32 cellular contexts compared by ENCODE assay signal in the genomic region with DNA sequence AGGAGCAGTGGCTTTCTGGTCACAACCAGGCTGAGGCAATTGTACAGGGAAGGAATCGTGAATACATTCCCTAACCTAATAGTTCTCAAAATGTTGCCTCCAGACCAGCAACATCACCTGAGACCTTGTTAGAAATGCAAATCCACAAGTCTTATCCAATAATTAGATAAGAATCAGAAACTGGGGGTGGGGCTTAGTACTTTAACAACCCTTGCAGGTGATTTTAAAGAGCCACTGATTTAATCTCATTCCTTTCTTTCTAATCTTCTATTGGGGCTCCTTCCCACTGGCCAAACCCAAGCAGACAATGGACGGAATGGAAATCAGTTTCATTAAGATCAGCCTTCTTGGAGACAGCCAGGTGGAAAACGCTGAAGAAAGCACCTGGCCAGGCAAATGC.
"Had no signal": no experiment of that assay in that cellular context is flagged by ENCODE, and none has a peak within 500 bp of the region (broad histone marks: within the 10 kb centered on the region; RNA-seq: fewer than 3 reads in every experiment).

No MANE protein-coding gene starts in this region.

- H3K4me3 Mint-ChIP-seq: activated B cell treated with CpG ODN at 0.5 μM for 24 hours; activated CD8-positive, alpha-beta memory T cell treated with anti-CD3 and anti-CD28 coated beads, Interleukin-2, amount 10 ng/mL, durations not matched to agents 7 days and 5 days; activated CD8-positive, alpha-beta T cell treated with anti-CD3 and anti-CD28 coated beads, Interleukin-2, amount 10 ng/mL, durations not matched to agents 7 days and 5 days; activated naive CD4-positive, alpha-beta T cell treated with anti-CD3 and anti-CD28 coated beads for 36 hours; activated naive CD4-positive, alpha-beta T cell treated with anti-CD3 and anti-CD28 coated beads, Interleukin-2, amount 50 U/mL, for 24 hours; activated naive CD8-positive, alpha-beta T cell treated with anti-CD3 and anti-CD28 coated beads, Interleukin-2, amount 10 ng/mL, durations not matched to agents 7 days and 5 days; activated T-helper 1 cell treated with anti-CD3 and anti-CD28 coated beads, Interleukin-12 subunit alpha, Interleukin-12 subunit beta, Interleukin-2, Interleukin-4 antibody, amounts not matched to agents 30 ng/mL and 10 ng/mL and 1 ng/mL, durations not matched to agents 14 hours and 24 hours and 36 hours; brain; dendritic cell treated with granulocyte-macrophage colony-stimulating factor and Interleukin-4, amounts not matched to agents 40 ng/mL and 50 ng/mL, for 4 days; endodermal cell; T-helper 2 cell treated with Interferon-gamma antibody and Interleukin-4, amounts not matched to agents 5 μg/mL and 100 μg/mL, for 36 hours had no signal

- H3K27me3 Mint-ChIP-seq: activated CD8-positive, alpha-beta memory T cell treated with anti-CD3 and anti-CD28 coated beads, Interleukin-2, amount 10 ng/mL, durations not matched to agents 7 days and 5 days; activated naive CD8-positive, alpha-beta T cell treated with anti-CD3 and anti-CD28 coated beads, Interleukin-2, amount 10 ng/mL, durations not matched to agents 7 days and 5 days; brain had no signal

- H3K9me3 ChIP-seq: ascending aorta had no signal

- H3K9me3 Mint-ChIP-seq: activated naive CD8-positive, alpha-beta T cell treated with anti-CD3 and anti-CD28 coated beads, Interleukin-2, amount 10 ng/mL, durations not matched to agents 7 days and 5 days; activated T-helper 2 cell treated with anti-CD3 and anti-CD28 coated beads, Interferon-gamma antibody, Interleukin-2, Interleukin-4, amounts not matched to agents 10 μg/mL and 5 μg/mL and 100 μg/mL, durations not matched to agents 14 hours and 24 hours and 36 hours had no signal

- H3K36me3 ChIP-seq: ascending aorta, breast epithelium, cardiac muscle cell, WERI-Rb-1 had no signal

- H3K4me3 ChIP-seq: ascending aorta, breast epithelium, cardiac muscle cell, coronary artery, dorsolateral prefrontal cortex had no signal

- ATAC-seq: activated CD4-positive, CD25-positive, alpha-beta regulatory T cell treated with anti-CD3 and anti-CD28 coated beads, Interleukin-2, amount 50 U/mL, for 24 hours; activated CD8-positive, alpha-beta memory T cell treated with anti-CD3 and anti-CD28 coated beads, Interleukin-2, amount 10 ng/mL, durations not matched to agents 7 days and 5 days; activated CD8-positive, alpha-beta T cell treated with anti-CD3 and anti-CD28 coated beads, Interleukin-2, amount 10 ng/mL, durations not matched to agents 7 days and 5 days; esophagus mucosa had no signal

- H3K27me3 ChIP-seq: ascending aorta, breast epithelium, cardiac muscle cell, dorsolateral prefrontal cortex had no signal

- DNase-seq: activated B cell treated with CpG ODN at 0.5 μM for 24 hours; activated CD4-positive, alpha-beta T cell treated with anti-CD3 and anti-CD28 coated beads for 48 hours; activated CD4-positive, alpha-beta T cell treated with anti-CD3 and anti-CD28 coated beads, Interleukin-2, amount 50 U/mL, for 1 hour; activated CD4-positive, alpha-beta T cell treated with anti-CD3 and anti-CD28 coated beads, Interleukin-2, amount 50 U/mL, for 48 hours; activated CD8-positive, alpha-beta memory T cell treated with anti-CD3 and anti-CD28 coated beads, Interleukin-2, amount 10 ng/mL, durations not matched to agents 7 days and 5 days; activated CD8-positive, alpha-beta memory T cell treated with anti-CD3 and anti-CD28 coated beads, Interleukin-2, amount 50 U/mL, for 4 hours; activated CD8-positive, alpha-beta T cell treated with anti-CD3 and anti-CD28 coated beads, Interleukin-2, amount 10 ng/mL, durations not matched to agents 7 days and 5 days; activated effector memory CD4-positive, alpha-beta T cell treated with anti-CD3 and anti-CD28 coated beads, Interleukin-2, amount 50 U/mL, for 16 hours; activated naive CD4-positive, alpha-beta T cell treated with anti-CD3 and anti-CD28 coated beads for 36 hours; activated naive CD8-positive, alpha-beta T cell treated with anti-CD3 and anti-CD28 coated beads, Interleukin-2, amount 10 ng/mL, durations not matched to agents 7 days and 5 days; activated T-cell treated with anti-CD3 and anti-CD28 coated beads, Interleukin-2, amount 50 U/mL, for 1 hour; activated T-cell treated with anti-CD3 and anti-CD28 coated beads, Interleukin-2, amount 50 U/mL, for 48 hours; central memory CD4-positive, alpha-beta T cell; dorsolateral prefrontal cortex; effector memory CD4-positive, alpha-beta T cell; endodermal cell; head of caudate nucleus; hippocampal formation; T1000; WERI-Rb-1 had no signal

- H3K27ac Mint-ChIP-seq: activated B cell treated with CpG ODN at 0.5 μM for 24 hours; activated CD8-positive, alpha-beta memory T cell treated with anti-CD3 and anti-CD28 coated beads, Interleukin-2, amount 10 ng/mL, durations not matched to agents 7 days and 5 days; activated CD8-positive, alpha-beta T cell treated with anti-CD3 and anti-CD28 coated beads, Interleukin-2, amount 10 ng/mL, durations not matched to agents 7 days and 5 days; activated naive CD4-positive, alpha-beta T cell treated with anti-CD3 and anti-CD28 coated beads for 36 hours; activated naive CD4-positive, alpha-beta T cell treated with anti-CD3 and anti-CD28 coated beads, Interleukin-2, amount 50 U/mL, for 24 hours; activated naive CD8-positive, alpha-beta T cell treated with anti-CD3 and anti-CD28 coated beads, Interleukin-2, amount 10 ng/mL, durations not matched to agents 7 days and 5 days; activated T-helper 1 cell treated with anti-CD3 and anti-CD28 coated beads, Interleukin-12 subunit alpha, Interleukin-12 subunit beta, Interleukin-2, Interleukin-4 antibody, amounts not matched to agents 30 ng/mL and 10 ng/mL and 1 ng/mL, durations not matched to agents 14 hours and 24 hours and 36 hours; activated T-helper 2 cell treated with anti-CD3 and anti-CD28 coated beads, Interferon-gamma antibody, Interleukin-2, Interleukin-4, amounts not matched to agents 10 μg/mL and 5 μg/mL and 100 μg/mL, durations not matched to agents 14 hours and 24 hours and 36 hours; dendritic cell treated with granulocyte-macrophage colony-stimulating factor and Interleukin-4, amounts not matched to agents 40 ng/mL and 50 ng/mL, for 4 days; endodermal cell; T-helper 2 cell treated with Interferon-gamma antibody and Interleukin-4, amounts not matched to agents 5 μg/mL and 100 μg/mL, for 36 hours had no signal

- H3K4me1 Mint-ChIP-seq: activated CD8-positive, alpha-beta memory T cell treated with anti-CD3 and anti-CD28 coated beads, Interleukin-2, amount 10 ng/mL, durations not matched to agents 7 days and 5 days; activated naive CD4-positive, alpha-beta T cell treated with anti-CD3 and anti-CD28 coated beads, Interleukin-2, amount 50 U/mL, for 24 hours; activated naive CD8-positive, alpha-beta T cell treated with anti-CD3 and anti-CD28 coated beads, Interleukin-2, amount 10 ng/mL, durations not matched to agents 7 days and 5 days; brain had no signal

- H3K36me3 Mint-ChIP-seq: activated CD8-positive, alpha-beta memory T cell treated with anti-CD3 and anti-CD28 coated beads, Interleukin-2, amount 10 ng/mL, durations not matched to agents 7 days and 5 days; activated naive CD4-positive, alpha-beta T cell treated with anti-CD3 and anti-CD28 coated beads, Interleukin-2, amount 50 U/mL, for 24 hours; activated naive CD8-positive, alpha-beta T cell treated with anti-CD3 and anti-CD28 coated beads, Interleukin-2, amount 10 ng/mL, durations not matched to agents 7 days and 5 days; brain had no signal

- H3K4me1 ChIP-seq: ascending aorta, breast epithelium had no signal

- H3K27ac ChIP-seq: ascending aorta, breast epithelium, cardiac muscle cell, coronary artery, dorsolateral prefrontal cortex, WERI-Rb-1 had no signal
